Comparison of ENCODE assay signal across 17 cellular contexts in the genomic region with DNA sequence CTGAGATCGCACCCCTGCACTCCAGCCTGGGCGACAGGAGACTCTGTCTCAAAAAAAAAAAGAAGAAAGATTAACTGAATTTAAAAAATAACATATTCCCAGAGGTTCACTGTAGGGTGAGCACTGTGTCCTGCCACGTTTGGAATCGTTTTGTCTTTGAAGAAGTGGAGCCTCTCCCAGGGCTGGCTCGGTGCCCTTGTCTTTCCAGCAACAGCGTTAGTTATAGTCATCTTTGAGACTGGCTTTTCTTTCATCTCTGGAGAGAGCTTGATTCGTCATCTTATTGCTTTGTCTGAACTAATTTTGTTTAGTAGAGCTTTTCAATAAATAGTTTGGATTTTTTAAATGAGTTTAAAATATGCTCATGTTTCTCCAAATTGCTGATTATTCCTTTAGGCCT. TPM values are rescaled to one million over a fixed set of nuclear protein-coding genes. Genes with fewer than 3 reads are reported as not detected.
DNase-seq lines count a peak whose midpoint lies in the region; ATAC-seq and TF ChIP-seq lines count a peak whose summit lies in the region.
"Had no signal": no experiment of that assay in that cellular context is flagged by ENCODE, and none has a peak within 500 bp of the region (broad histone marks: within the 10 kb centered on the region; RNA-seq: fewer than 3 reads in every experiment).

No MANE protein-coding gene starts in this region.

- ATAC-seq in foreskin keratinocyte (peak; percentile 17), HG02588 (IDR thresholded peaks at IDR 0.05; ENCODE audit: unreplicated experiment) (no peak), GM21737 (IDR thresholded peaks at IDR 0.05; ENCODE audit: unreplicated experiment) (no peak)
- ATAC-seq: activated CD8-positive, alpha-beta memory T cell treated with anti-CD3 and anti-CD28 coated beads, Interleukin-2, amount 10 ng/mL, durations not matched to agents 7 days and 5 days had no signal

- peak overlapping the region in 3 of 5 experiments; percentile 51 to 85 (median 72) for H3K27ac Mint-ChIP-seq in brain
- H3K27ac Mint-ChIP-seq: activated CD8-positive, alpha-beta memory T cell treated with anti-CD3 and anti-CD28 coated beads, Interleukin-2, amount 10 ng/mL, durations not matched to agents 7 days and 5 days; activated naive CD8-positive, alpha-beta T cell had no signal

- H3K27ac ChIP-seq in foreskin keratinocyte = no peak overlapping the region
- H3K27ac ChIP-seq: C4-2B, dorsolateral prefrontal cortex had no signal

- H3K27me3 Mint-ChIP-seq in brain = peaks cover 3% of the 10 kb centered on the region
- H3K27me3 Mint-ChIP-seq: activated CD8-positive, alpha-beta memory T cell treated with anti-CD3 and anti-CD28 coated beads, Interleukin-2, amount 10 ng/mL, durations not matched to agents 7 days and 5 days; activated naive CD8-positive, alpha-beta T cell had no signal

- H3K27me3 ChIP-seq in foreskin keratinocyte = no peaks in the 10 kb centered on the region
- H3K27me3 ChIP-seq: dorsolateral prefrontal cortex had no signal

- H3K4me3 ChIP-seq in skeletal muscle cell (ENCODE audit: low read depth, low read length) = no peak overlapping the region
- H3K4me3 ChIP-seq: dorsolateral prefrontal cortex had no signal

- DNase-seq in EH (ENCODE audit: low read depth) (peak; percentile 71), foreskin keratinocyte (peak in 1 of 2 donors; percentile 42), skeletal muscle cell (ENCODE audit: low read depth) (peak; percentile 47), NCI-H345 treated with DMSO at 0.1 percent for 48 hours (lab: John Stamatoyannopoulos, UW; ENCODE audit: unreplicated experiment) (no peak)
- DNase-seq in activated T-cell treated with anti-CD3 and anti-CD28 coated beads, Interleukin-2, amount 50 U/mL, for 1 hour = no peak
- DNase-seq: activated CD8-positive, alpha-beta memory T cell treated with anti-CD3 and anti-CD28 coated beads, Interleukin-2, amount 10 ng/mL, durations not matched to agents 7 days and 5 days; DMS79 treated with DMSO at 0.1 percent for 48 hours; dorsolateral prefrontal cortex; Kasumi-1; mammary epithelial cell; NCI-H2029 treated with DMSO at 0.1 percent for 48 hours; stimulated activated CD4-positive, alpha-beta T cell treated with anti-CD3 and anti-CD28 coated beads, Interleukin-2, amount 100 ng/mL, for 24 hours had no signal

- H3K36me3 Mint-ChIP-seq in brain = no peaks in the 10 kb centered on the region
- H3K36me3 Mint-ChIP-seq: activated CD8-positive, alpha-beta memory T cell treated with anti-CD3 and anti-CD28 coated beads, Interleukin-2, amount 10 ng/mL, durations not matched to agents 7 days and 5 days had no signal

- peaks cover 13% of the 10 kb centered on the region for H3K4me1 Mint-ChIP-seq in brain

- H3K4me3 Mint-ChIP-seq in brain = no peak overlapping the region
- H3K4me3 Mint-ChIP-seq: activated CD8-positive, alpha-beta memory T cell treated with anti-CD3 and anti-CD28 coated beads, Interleukin-2, amount 10 ng/mL, durations not matched to agents 7 days and 5 days; activated naive CD8-positive, alpha-beta T cell had no signal

- no peak for TF ChIP-seq CTCF in brain (conservative IDR thresholded peaks at IDR 0.05)
- TF ChIP-seq CTCF in foreskin keratinocyte (conservative IDR thresholded peaks at IDR 0.05) = no peak

- no peaks in the 10 kb centered on the region for H3K9me3 Mint-ChIP-seq in brain

- peaks cover 6% of the 10 kb centered on the region for H3K4me1 ChIP-seq in foreskin keratinocyte

RNA-seq across cellular contexts. Expression of a gene that starts 50.5 kb away (rescaled TPM):
- polyA plus RNA-seq in brain (ENCODE audit: insufficient read depth, low read depth, low replicate concordance) (27.8 TPM), foreskin keratinocyte (31.7 and 35.0 TPM in 2 replicates)
- 26.1 and 31.8 TPM in 2 replicates for total RNA-seq in foreskin keratinocyte

Comparison
In these comparisons a context has a peak if more than half of its experiments do, and no peak if none do; other contexts are left out.
1. DNase-seq: peak in EH (single experiment) and skeletal muscle cell (single experiment); none in activated T-cell treated with anti-CD3 and anti-CD28 coated beads, Interleukin-2, amount 50 U/mL, for 1 hour (single experiment) and NCI-H345 treated with DMSO at 0.1 percent for 48 hours (single experiment).